25 cellular contexts compared by ENCODE assay signal in the genomic region with DNA sequence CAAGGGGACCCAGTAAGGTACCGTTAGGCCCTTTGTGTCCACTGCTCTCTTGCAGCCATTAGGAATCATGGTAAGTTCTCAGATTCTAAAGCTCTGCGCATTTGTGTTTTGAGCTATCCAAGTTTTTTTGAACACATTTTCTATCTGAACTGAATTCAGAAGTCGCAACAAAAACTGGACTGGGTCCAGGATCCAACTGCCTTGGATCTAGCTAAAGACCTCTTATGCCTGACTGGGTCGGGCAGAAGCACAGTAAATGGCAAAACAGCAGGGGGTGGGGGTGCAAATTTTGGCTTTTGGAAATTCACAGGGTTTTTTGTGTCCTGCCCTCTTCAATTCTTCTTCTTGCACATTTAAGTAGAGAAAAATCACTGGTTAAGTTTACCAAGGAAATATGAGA.
"Had no signal": no experiment of that assay in that cellular context is flagged by ENCODE, and none has a peak within 500 bp of the region (broad histone marks: within the 10 kb centered on the region; RNA-seq: fewer than 3 reads in every experiment).

No MANE protein-coding gene starts in this region.

- H3K4me1 ChIP-seq: ascending aorta, colonic mucosa, left ventricle myocardium inferior, prostate gland, suprapubic skin had no signal

- H3K27ac ChIP-seq: ascending aorta, colonic mucosa, left ventricle myocardium inferior, ovary, prostate gland, suprapubic skin, transverse colon had no signal

- H3K9me3 ChIP-seq: ascending aorta, colonic mucosa, left ventricle myocardium inferior, ovary, prostate gland, suprapubic skin, transverse colon had no signal

- H3K36me3 ChIP-seq: ovary, prostate gland had no signal

- H3K4me1 Mint-ChIP-seq: activated naive CD8-positive, alpha-beta T cell treated with anti-CD3 and anti-CD28 coated beads for 36 hours; naive B cell; nephron progenitor cell had no signal

- H3K4me2 ChIP-seq: smooth muscle cell had no signal

- H3K9me3 Mint-ChIP-seq: activated naive CD8-positive, alpha-beta T cell treated with anti-CD3 and anti-CD28 coated beads for 36 hours; naive B cell; nephron progenitor cell had no signal

- H3K27ac Mint-ChIP-seq: activated naive CD8-positive, alpha-beta T cell treated with anti-CD3 and anti-CD28 coated beads for 36 hours; naive B cell; nephron progenitor cell had no signal

- H3K4me3 ChIP-seq: ascending aorta, colonic mucosa, dorsolateral prefrontal cortex, left ventricle myocardium inferior, lung, ovary, prostate gland, smooth muscle cell, suprapubic skin, transverse colon had no signal

- H3K27me3 ChIP-seq: ascending aorta, colonic mucosa, dorsolateral prefrontal cortex, ovary, suprapubic skin, transverse colon had no signal

- H3K4me3 Mint-ChIP-seq: activated naive CD8-positive, alpha-beta T cell treated with anti-CD3 and anti-CD28 coated beads for 36 hours; naive B cell; nephron progenitor cell had no signal

- DNase-seq: activated CD4-positive, alpha-beta T cell treated with anti-CD3 and anti-CD28 coated beads for 4 hours; activated CD4-positive, alpha-beta T cell treated with anti-CD3 and anti-CD28 coated beads, Interleukin-2, amount 50 U/mL, for 48 hours; activated CD8-positive, alpha-beta memory T cell treated with anti-CD3 and anti-CD28 coated beads for 24 hours; activated effector memory CD4-positive, alpha-beta T cell treated with Interleukin-2 at 50 U/mL for 16 hours; activated naive CD4-positive, alpha-beta T cell treated with Interleukin-2 at 50 U/mL for 16 hours; activated naive CD8-positive, alpha-beta T cell treated with anti-CD3 and anti-CD28 coated beads for 36 hours; colonic mucosa; effector memory CD4-positive, alpha-beta T cell; glutamatergic neuron; left ventricle myocardium inferior; naive B cell; nephron progenitor cell; stimulated activated CD4-positive, alpha-beta T cell treated with anti-CD3 and anti-CD28 coated beads, Interleukin-1b, Interleukin-23, amount 100 ng/mL, for 48 hours; stimulated activated CD4-positive, alpha-beta T cell treated with anti-CD3 and anti-CD28 coated beads, Interleukin-4, amount 100 ng/mL, for 4 hours; stimulated activated CD8-positive, alpha-beta memory T cell treated with anti-CD3 and anti-CD28 coated beads, Interleukin-4, amount 100 ng/mL, for 48 hours; stimulated activated naive CD4-positive, alpha-beta T cell; T-helper 1 cell; transverse colon had no signal

- H3K27me3 Mint-ChIP-seq: activated naive CD8-positive, alpha-beta T cell treated with anti-CD3 and anti-CD28 coated beads for 36 hours; naive B cell had no signal
